ENCODE assay signal across 9 cellular contexts in genomic region chrX:13473666-13474516, GRCh38.
DNase-seq lines count a peak whose midpoint lies in the region; ATAC-seq and TF ChIP-seq lines count a peak whose summit lies in the region.
"Had no signal": no experiment of that assay in that cellular context is flagged by ENCODE, and none has a peak within 500 bp of the region (broad histone marks: within the 10 kb centered on the region; RNA-seq: fewer than 3 reads in every experiment).

No MANE protein-coding gene starts in this region.

- no peaks in the 10 kb centered on the region for H3K79me2 ChIP-seq in mesendoderm (ENCODE audit: control insufficient read depth, insufficient read depth, low read length)

- H2AK5ac ChIP-seq in mesendoderm (ENCODE audit: low read length) = no peak overlapping the region

- intact Hi-C loops in esophagus squamous epithelium (cut with DNase I) = no loop called here

- H3K18ac ChIP-seq in mesendoderm (ENCODE audit: low read length) = no peak overlapping the region

- no peak overlapping the region for H2BK15ac ChIP-seq in mesendoderm (replicated peaks; ENCODE audit: low read depth)

- no peak for TF ChIP-seq CTCF in esophagus squamous epithelium (IDR thresholded peaks at IDR 0.05)

- H3K4me3 ChIP-seq in esophagus squamous epithelium = peak overlapping the region in 1 of 4 donors; percentile 24
- peak overlapping the region; percentile 31 for H3K4me3 ChIP-seq in skeletal muscle satellite cell (ENCODE audit: low read length)
- no peak overlapping the region for H3K4me3 ChIP-seq in mesendoderm (ENCODE audit: low read length)
- H3K4me3 ChIP-seq: cardiac muscle cell had no signal

- H3K27me3 ChIP-seq in esophagus squamous epithelium (no peaks in the 10 kb centered on the region), skeletal muscle satellite cell (ENCODE audit: control insufficient read depth, insufficient read depth, low read length) (no peaks in the 10 kb centered on the region), mesendoderm (ENCODE audit: insufficient read depth, low read length, poor library complexity) (no peaks in the 10 kb centered on the region)
- H3K27me3 ChIP-seq: cardiac muscle cell had no signal

- peaks cover 0 to 4% (median 0%) of the 10 kb centered on the region in 3 donors for H3K4me1 ChIP-seq in esophagus squamous epithelium
- peaks cover 30% of the 10 kb centered on the region for H3K4me1 ChIP-seq in skeletal muscle satellite cell (ENCODE audit: control insufficient read depth, insufficient read depth, low read length)
- H3K4me1 ChIP-seq in mesendoderm (ENCODE audit: control insufficient read depth, low read depth, low read length) = no peaks in the 10 kb centered on the region

- peak; percentile 8 for DNase-seq in GM03348 (ENCODE audit: low spot score)
- peak; percentile 7 for DNase-seq in MV-4-11 (lab: John Stamatoyannopoulos, UW)
- no peak for DNase-seq in esophagus squamous epithelium (lab: John Stamatoyannopoulos, UW)
- no peak for DNase-seq in NK-92 treated with Interleukin-12 subunit alpha and Interleukin-12 subunit beta, amount 100 ng/mL, for 24 hours (lab: John Stamatoyannopoulos, UW)
- DNase-seq in SK-N-DZ (ENCODE audit: low spot score) = no peak
- DNase-seq in mesendoderm = no peak

- H2BK5ac ChIP-seq in mesendoderm (ENCODE audit: low read length) = no peak overlapping the region

- no peak overlapping the region for H2BK120ac ChIP-seq in mesendoderm (ENCODE audit: low read depth, low read length)

- no peak overlapping the region for H4K8ac ChIP-seq in mesendoderm (ENCODE audit: low read depth, low read length)

- H3K9ac ChIP-seq in skeletal muscle satellite cell (ENCODE audit: low read depth, low read length) (peak overlapping the region; percentile 66), mesendoderm (ENCODE audit: low read length) (no peak overlapping the region)

- TF ChIP-seq POLR2A in esophagus squamous epithelium (IDR thresholded peaks at IDR 0.05) = no peak

- H3K4ac ChIP-seq in mesendoderm (ENCODE audit: low read depth, low read length) = no peak overlapping the region

- H3K36me3 ChIP-seq in esophagus squamous epithelium (no peaks in the 10 kb centered on the region), skeletal muscle satellite cell (ENCODE audit: insufficient read depth, low read length) (no peaks in the 10 kb centered on the region), mesendoderm (ENCODE audit: control insufficient read depth, insufficient read depth, low read length) (no peaks in the 10 kb centered on the region)
- H3K36me3 ChIP-seq: cardiac muscle cell had no signal

- H3K4me2 ChIP-seq in skeletal muscle satellite cell (ENCODE audit: low read length) (peak overlapping the region; percentile 54), mesendoderm (ENCODE audit: low read length) (no peak overlapping the region)

- H3K27ac ChIP-seq in esophagus squamous epithelium (peak overlapping the region in 3 of 4 donors; percentile 46 to 72 (median 66)), mesendoderm (ENCODE audit: low read depth, low read length) (no peak overlapping the region)
- H3K27ac ChIP-seq: cardiac muscle cell had no signal

- H3K9me3 ChIP-seq in esophagus squamous epithelium = no peaks in the 10 kb centered on the region
- H3K9me3 ChIP-seq in skeletal muscle satellite cell (replicated peaks; ENCODE audit: low read length) = no peaks in the 10 kb centered on the region

- ATAC-seq in GM21390 (IDR thresholded peaks at IDR 0.05; ENCODE audit: unreplicated experiment) = peak; percentile 89

- no peak overlapping the region for H3K23ac ChIP-seq in mesendoderm (ENCODE audit: low read length)

- H3K56ac ChIP-seq in mesendoderm (ENCODE audit: low read length) = no peak overlapping the region

- H4K5ac ChIP-seq in mesendoderm (ENCODE audit: low read length) = no peak overlapping the region

- 54 to 56% methylated on average over 9 of the region's 9 CpGs for WGBS in esophagus squamous epithelium, 2 donors
- WGBS in mesendoderm (ENCODE audit: extremely low coverage, insufficient coverage, low lambda C conversion rate) = no CpG with 5 or more reads among the region's 9 CpGs

- H3K79me1 ChIP-seq in mesendoderm (ENCODE audit: low read length) = no peaks in the 10 kb centered on the region

Comparison
In these comparisons a context has a peak if more than half of its experiments do, and no peak if none do; other contexts are left out.
1. DNase-seq: peak in GM03348 (single experiment) and MV-4-11 (single experiment); none in esophagus squamous epithelium (single experiment), NK-92 treated with Interleukin-12 subunit alpha and Interleukin-12 subunit beta, amount 100 ng/mL, for 24 hours (single experiment), SK-N-DZ (single experiment) and mesendoderm (single experiment).